ENCODE assay signal across 28 cellular contexts in the genomic region with DNA sequence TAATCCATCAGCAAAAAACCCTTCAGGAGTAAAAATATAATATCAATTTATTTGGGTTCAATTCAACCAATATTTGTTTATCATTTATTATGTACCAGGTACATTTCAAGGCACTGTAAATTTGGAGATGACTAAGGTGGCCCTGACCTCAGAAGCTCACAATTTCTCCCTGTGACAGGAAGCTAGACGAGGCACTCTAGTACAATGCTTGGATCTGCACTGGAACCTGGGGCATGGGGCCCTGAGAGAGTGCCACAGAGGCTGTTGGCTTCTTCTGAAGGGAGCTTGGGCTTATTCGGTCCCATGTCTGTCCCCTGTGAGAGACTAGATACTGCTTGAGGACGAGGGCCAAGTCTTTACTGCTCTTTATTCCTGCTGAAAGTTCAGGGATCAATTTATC.
"Had no signal": no experiment of that assay in that cellular context is flagged by ENCODE, and none has a peak within 500 bp of the region (broad histone marks: within the 10 kb centered on the region; RNA-seq: fewer than 3 reads in every experiment).

No MANE protein-coding gene starts in this region.

- H3K9ac ChIP-seq: neural progenitor cell, parathyroid adenoma had no signal

- H3K4me1 ChIP-seq: psoas muscle, sigmoid colon, stomach, testis, tibial artery, uterus had no signal

- H3K4me3 ChIP-seq: neural progenitor cell, ovary, psoas muscle, right lobe of liver, sigmoid colon, stomach, testis, tibial artery, transverse colon, upper lobe of right lung, uterus had no signal

- H3K4me2 ChIP-seq: neural progenitor cell had no signal

- H3K27ac ChIP-seq: neural progenitor cell, ovary, parathyroid adenoma, psoas muscle, right lobe of liver, sigmoid colon, stomach, testis, tibial artery, transverse colon, upper lobe of right lung, uterus had no signal

- H3K27me3 Mint-ChIP-seq: stimulated activated naive CD8-positive, alpha-beta T cell treated with anti-CD3 and anti-CD28 coated beads, Interleukin-15, Interleukin-2, amounts not matched to agents 100 ng/mL and 50 ng/mL, for 24 hours; type B pancreatic cell had no signal

- H3K27me3 ChIP-seq: neural progenitor cell, ovary, right lobe of liver, sigmoid colon, stomach, testis, tibial artery, transverse colon, upper lobe of right lung, uterus had no signal

- H3K9me3 Mint-ChIP-seq: natural killer cell; nephron; neural progenitor cell; stimulated activated effector memory CD8-positive, alpha-beta T cell treated with anti-CD3 and anti-CD28 coated beads, Interleukin-12 subunit alpha, Interleukin-12 subunit beta, amount 100 ng/mL, for 72 hours; stimulated activated naive B cell treated with anti-CD40 and anti-IgM and Interleukin-4, amounts not matched to agents 10 μg/mL and 1 μg/mL and 100 μg/mL, for 72 hours; stimulated activated naive CD8-positive, alpha-beta T cell treated with anti-CD3 and anti-CD28 coated beads, Interleukin-15, Interleukin-2, amounts not matched to agents 100 ng/mL and 50 ng/mL, for 24 hours had no signal

- ATAC-seq: natural killer cell; psoas muscle; right cardiac atrium; right lobe of liver; stimulated activated effector memory CD8-positive, alpha-beta T cell treated with anti-CD3 and anti-CD28 coated beads, Interleukin-12 subunit alpha, Interleukin-12 subunit beta, amount 100 ng/mL, for 72 hours; stimulated activated naive B cell treated with anti-CD40 and anti-IgM and Interleukin-4, amounts not matched to agents 10 μg/mL and 1 μg/mL and 100 μg/mL, for 72 hours; upper lobe of right lung had no signal

- H3K36me3 ChIP-seq: neural progenitor cell, ovary, right lobe of liver, sigmoid colon, stomach, tibial artery, transverse colon, upper lobe of right lung, uterus had no signal

- H3K4me3 Mint-ChIP-seq: natural killer cell; nephron; neural progenitor cell; stimulated activated effector memory CD8-positive, alpha-beta T cell treated with anti-CD3 and anti-CD28 coated beads, Interleukin-12 subunit alpha, Interleukin-12 subunit beta, amount 100 ng/mL, for 72 hours; stimulated activated naive B cell treated with anti-CD40 and anti-IgM and Interleukin-4, amounts not matched to agents 10 μg/mL and 1 μg/mL and 100 μg/mL, for 72 hours; stimulated activated naive CD8-positive, alpha-beta T cell treated with anti-CD3 and anti-CD28 coated beads, Interleukin-15, Interleukin-2, amounts not matched to agents 100 ng/mL and 50 ng/mL, for 24 hours; type B pancreatic cell had no signal

- H3K27ac Mint-ChIP-seq: natural killer cell; neural progenitor cell; progenitor cell of endocrine pancreas; stimulated activated naive B cell treated with anti-CD40 and anti-IgM and Interleukin-4, amounts not matched to agents 10 μg/mL and 1 μg/mL and 100 μg/mL, for 72 hours; stimulated activated naive CD8-positive, alpha-beta T cell treated with anti-CD3 and anti-CD28 coated beads, Interleukin-15, Interleukin-2, amounts not matched to agents 100 ng/mL and 50 ng/mL, for 24 hours; type B pancreatic cell had no signal

- FAIRE-seq: small intestine had no signal

- H3K36me3 Mint-ChIP-seq: natural killer cell; neural progenitor cell; stimulated activated effector memory CD8-positive, alpha-beta T cell treated with anti-CD3 and anti-CD28 coated beads, Interleukin-12 subunit alpha, Interleukin-12 subunit beta, amount 100 ng/mL, for 72 hours; stimulated activated naive B cell treated with anti-CD40 and anti-IgM and Interleukin-4, amounts not matched to agents 10 μg/mL and 1 μg/mL and 100 μg/mL, for 72 hours had no signal

- H3K79me2 ChIP-seq: parathyroid adenoma had no signal

- H3K9me3 ChIP-seq: ovary, psoas muscle, right lobe of liver, sigmoid colon, stomach, testis, tibial artery, transverse colon, upper lobe of right lung, uterus had no signal

- DNase-seq: natural killer cell; occipital lobe; ovary; posterior cingulate gyrus; psoas muscle; right cardiac atrium; right lobe of liver; sigmoid colon; small intestine; stimulated activated CD4-positive, alpha-beta T cell treated with anti-CD3 and anti-CD28 coated beads, Interleukin-15, amount 100 ng/mL, for 24 hours; stimulated activated CD4-positive, alpha-beta T cell treated with anti-CD3 and anti-CD28 coated beads, Interleukin-2, amount 100 ng/mL, for 24 hours; stimulated activated CD4-positive, alpha-beta T cell treated with anti-CD3 and anti-CD28 coated beads, Interleukin-2, amount 100 ng/mL, for 48 hours; stimulated activated CD4-positive, alpha-beta T cell treated with anti-CD3 and anti-CD28 coated beads, Interleukin-4, amount 100 ng/mL, for 24 hours; stimulated activated naive B cell treated with anti-CD40 and anti-IgM and Interleukin-4, amounts not matched to agents 10 μg/mL and 1 μg/mL and 100 μg/mL, for 72 hours; stimulated activated naive CD4-positive, alpha-beta T cell treated with Interleukin-2 at 50 U/mL for 16 hours; stomach; testis; tibial artery; transverse colon; upper lobe of right lung; uterus had no signal

- H2AFZ ChIP-seq: neural progenitor cell, parathyroid adenoma had no signal
